Comparison of ENCODE assay signal across 8 cellular contexts in the genomic region with DNA sequence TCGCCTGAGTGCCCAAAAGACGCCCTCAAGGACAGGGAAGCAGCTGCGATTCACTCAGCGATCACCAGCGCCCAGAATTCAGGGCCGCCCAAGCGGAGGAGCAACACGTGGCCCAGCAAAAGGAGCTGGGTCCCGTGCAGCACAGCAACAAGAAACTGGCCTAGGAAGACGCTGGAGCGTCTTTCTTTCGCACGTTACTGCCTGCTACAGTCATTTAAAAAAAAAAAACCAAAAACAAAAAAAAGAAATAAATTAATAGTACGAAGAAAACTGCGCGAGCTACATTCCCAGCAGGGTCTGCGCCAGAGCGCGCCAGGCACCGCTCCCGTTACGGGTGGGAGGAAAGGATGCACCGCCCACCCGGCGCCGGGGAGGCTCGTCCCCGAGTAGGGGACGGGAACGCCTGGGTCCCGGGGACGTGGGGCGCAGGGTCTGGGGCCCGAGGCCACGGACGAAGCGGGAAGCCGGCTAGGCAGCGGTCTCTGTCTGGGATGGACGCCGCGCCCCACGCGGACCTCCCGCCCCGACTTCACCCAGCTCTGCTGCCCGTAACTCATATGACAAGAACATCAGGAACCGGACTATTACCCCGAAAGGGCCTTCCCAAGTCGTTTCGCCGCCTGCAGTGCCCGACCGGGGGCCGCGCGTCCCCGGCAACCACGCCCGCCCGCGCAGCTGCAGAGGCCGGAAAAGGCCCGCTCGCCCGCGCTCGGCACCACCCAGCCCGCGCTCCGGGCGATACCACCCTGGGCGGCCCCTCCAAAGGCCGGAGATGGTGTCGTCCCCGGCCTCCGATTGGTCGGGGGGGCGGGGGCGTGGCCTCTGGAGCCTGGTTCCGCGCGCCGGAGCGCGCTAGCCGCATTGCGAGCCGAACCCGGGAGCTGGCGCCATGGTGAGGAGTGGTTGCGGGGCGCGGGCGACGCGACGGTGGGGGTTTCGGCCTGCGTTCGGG. TPM values are rescaled to one million over a fixed set of nuclear protein-coding genes. Genes with fewer than 3 reads are reported as not detected.
DNase-seq lines count a peak whose midpoint lies in the region; ATAC-seq, FAIRE-seq and TF ChIP-seq lines count a peak whose summit lies in the region.

Gene NOP56, plus strand, starts transcription at position 861 of the 952 bp plus-strand sequence. Its CDS starts 29 bp downstream, at position 890.

- peaks cover 38 to 49% (median 46%) of the 10 kb centered on the region in 10 experiments for H3K4me1 ChIP-seq in BLaER1 treated with 17β-estradiol and CSF1 and Interleukin-3, amounts not matched to agents 10 nM and 100 nM
- peaks cover 43% of the 10 kb centered on the region for H3K4me1 ChIP-seq in HepG2 (ENCODE audit: insufficient read depth, low read length)

- no peak; the same call in 1 of the 2 replicates for TF ChIP-seq CTCF in HepG2 (CRISPR knock-in tag; IDR thresholded peaks at IDR 0.05)

- H3K27me3 ChIP-seq in BLaER1 treated with 17β-estradiol and CSF1 and Interleukin-3, amounts not matched to agents 10 nM and 100 nM = no peaks in the 10 kb centered on the region
- no peaks in the 10 kb centered on the region; a peak in 1 of 5 replicates for H3K27me3 ChIP-seq in HepG2 (ENCODE audit: control insufficient read depth in 1 of 2, insufficient read depth in 2 of 2, low read length in 2 of 2)

- WGBS in HepG2 (ENCODE audit: low lambda C conversion rate) = 1% methylated on average over 40 of the region's 101 CpGs

- CTCF ChIA-PET in HepG2 (lab: Yijun Ruan, JAX; ENCODE audit: low intra/inter-chr PET ratio, low total read pairs) = no interaction called here

- peak within 1 kb of the TSS; percentile 84 to 99 (median 92) for H3K9ac ChIP-seq in BLaER1 treated with 17β-estradiol and CSF1 and Interleukin-3, amounts not matched to agents 10 nM and 100 nM
- H3K9ac ChIP-seq in HepG2 (ENCODE audit: insufficient read depth, low read depth, low read length) = peak within 1 kb of the TSS; percentile 88

- H3K4me2 ChIP-seq in BLaER1 treated with 17β-estradiol and CSF1 and Interleukin-3, amounts not matched to agents 10 nM and 100 nM = peak within 1 kb of the TSS; percentile 88 to 99 (median 97)
- peak within 1 kb of the TSS; percentile 100 for H3K4me2 ChIP-seq in HepG2 (ENCODE audit: low read depth, low read length)

- TF ChIP-seq POLR2A in HepG2 (IDR thresholded peaks at IDR 0.05; ENCODE audit: insufficient read depth in 1 of 2, low read depth in 2 of 2, low read length in 2 of 2) = peak; percentile 91 to 99

- ATAC-seq in GM19351 (IDR thresholded peaks at IDR 0.05; ENCODE audit: unreplicated experiment) (peak; percentile 86), HG03520 (IDR thresholded peaks at IDR 0.05; ENCODE audit: unreplicated experiment) (peak; percentile 77), HepG2 (peak; percentile 93)

- peaks cover 46% of the 10 kb centered on the region for H3K79me2 ChIP-seq in HepG2 (ENCODE audit: insufficient read depth, low read length)

- H2AFZ ChIP-seq in HepG2 (ENCODE audit: low read length) = no peak within 1 kb of the TSS

- no peak for FAIRE-seq in HepG2 (lab: Jason Lieb, UNC)

- H3K36me3 ChIP-seq in BLaER1 treated with 17β-estradiol and CSF1 and Interleukin-3, amounts not matched to agents 10 nM and 100 nM = peaks cover 31 to 42% (median 41%) of the 10 kb centered on the region in 11 experiments
- peaks cover 31 to 34% of the 10 kb centered on the region in 2 experiments for H3K36me3 ChIP-seq in HepG2 (replicated peaks in 1 of 2; ENCODE audit: control insufficient read depth in 1 of 2, insufficient read depth in 2 of 2, low read length in 2 of 2)

- DNase-seq in NCI-H748 treated with DMSO at 0.1 percent for 48 hours (lab: John Stamatoyannopoulos, UW) = peak; percentile 89
- peak; percentile 93 to 98 for DNase-seq in activated CD4-positive, alpha-beta T cell treated with anti-CD3 and anti-CD28 coated beads, Interleukin-2, amount 50 U/mL, for 24 hours (ENCODE audit: low read depth in 1 of 2, low spot score in 1 of 2)
- peak; percentile 85 for DNase-seq in dedifferentiated amniotic fluid mesenchymal stem cell (ENCODE audit: extremely low spot score)
- DNase-seq in HepG2 (ENCODE audit: low spot score) = peak; percentile 88
- peak; percentile 96 to 98 for DNase-seq in stimulated activated CD4-positive, alpha-beta T cell treated with anti-CD3 and anti-CD28 coated beads, Interleukin-2, amount 100 ng/mL, for 48 hours

- TSS peak; percentile 83 for BruUV-seq in HepG2 (replicated peaks; lab: Mats Ljungman, UMichigan)

- intact Hi-C loops in HepG2 (cut with micrococcal nuclease; ENCODE audit: unreplicated experiment) = loop anchor here (5.0 kb wide), 2 partner anchors 140 to 185 kb away; no protein-coding TSS in a partner anchor

- H3K27ac ChIP-seq in BLaER1 treated with 17β-estradiol and CSF1 and Interleukin-3, amounts not matched to agents 10 nM and 100 nM = peak within 1 kb of the TSS; percentile 72 to 99 (median 93); a peak in 21 of 22 replicates
- peak within 1 kb of the TSS; percentile 90 for H3K27ac ChIP-seq in HepG2 (ENCODE audit: extremely low read length, insufficient read depth, low read length)

- POLR2A ChIA-PET in HepG2 (lab: Yijun Ruan, JAX) = interaction anchor here (0.7 to 7.0 kb wide), 32 partner anchors 9 to 556 kb away, joined by 3 to 151 read pairs (median 6); partner anchors contain the start of genes EBF4, IDH3B, MRPS26 and PCED1A

- H4K20me1 ChIP-seq in BLaER1 treated with 17β-estradiol and CSF1 and Interleukin-3, amounts not matched to agents 10 nM and 100 nM = peaks cover 31 to 46% (median 45%) of the 10 kb centered on the region in 11 experiments; a peak in 21 of 22 replicates
- peaks cover 45% of the 10 kb centered on the region for H4K20me1 ChIP-seq in HepG2 (ENCODE audit: insufficient read depth, low read length)

- in situ Hi-C loops in HepG2 (cut with HindIII; ENCODE audit: extremely low pct_ligation_motif_present, low pct_unique_long_range_greater_than_20kb) = no loop called here

- H3K4me3 ChIP-seq in BLaER1 treated with 17β-estradiol and CSF1 and Interleukin-3, amounts not matched to agents 10 nM and 100 nM = peak within 1 kb of the TSS; percentile 81 to 100 (median 94)
- peak within 1 kb of the TSS; percentile 83 to 97 (median 94) for H3K4me3 ChIP-seq in HepG2 (replicated peaks in 1 of 3; ENCODE audit: insufficient read depth in 1 of 3, low read depth in 2 of 3, low read length in 3 of 3)

- H3K9me3 ChIP-seq in BLaER1 treated with 17β-estradiol and CSF1 and Interleukin-3, amounts not matched to agents 10 nM and 100 nM (replicated peaks in 1 of 11) = no peaks in the 10 kb centered on the region
- no peaks in the 10 kb centered on the region for H3K9me3 ChIP-seq in HepG2 (ENCODE audit: low read length)

- TF ChIP-seq EP300 in HepG2 (IDR thresholded peaks at IDR 0.05; ENCODE audit: low read depth in 2 of 2, low read length in 2 of 2) (peak in 1 of 2 experiments; percentile 50; a peak in 2 of 4 replicates), HepG2 (CRISPR knock-in tag; IDR thresholded peaks at IDR 0.05; ENCODE audit: borderline replicate concordance) (no peak)

- peak; percentile 59 for TF ChIP-seq RAD21 in HepG2 (CRISPR knock-in tag; IDR thresholded peaks at IDR 0.05)

TF ChIP-seq in HepG2, 621 proteins besides CTCF, POLR2A, EP300 and RAD21 (continues in another document):
- TF ChIP-seq NR2F6 (IDR thresholded peaks at IDR 0.05) (no peak), NR2F6 (CRISPR knock-in tag; IDR thresholded peaks at IDR 0.05) (peak; percentile 10; the same call in 1 of the 2 replicates), DMAP1 (CRISPR knock-in tag; IDR thresholded peaks at IDR 0.05) (peak; percentile 93), SMAD9 (CRISPR knock-in tag; IDR thresholded peaks at IDR 0.05) (no peak; the same call in 1 of the 2 replicates), ZNF563 (CRISPR knock-in tag; IDR thresholded peaks at IDR 0.05) (peak; percentile 96), RARA (CRISPR knock-in tag; IDR thresholded peaks at IDR 0.05) (no peak; the same call in 1 of the 2 replicates)

RNA-seq across cellular contexts. Expression of gene NOP56, which starts in this region (rescaled TPM):
- 646 and 1,116 TPM in 2 replicates for total RNA-seq in HepG2 (2016; rRNA removed; fragmentation: Illumina TruSeq; extraction: Trizol)
- total RNA-seq in HepG2 (2016; cell fraction: cytosol; rRNA removed; fragmentation: Illumina TruSeq; extraction: Trizol; ENCODE audit: low read depth) = 3,280 and 3,642 TPM in 2 replicates
- total RNA-seq in HepG2 (2016; cell fraction: insoluble cytoplasmic fraction; rRNA removed; fragmentation: Illumina TruSeq; extraction: Trizol) = 600 and 1,127 TPM in 2 replicates
- 2,832 and 3,011 TPM in 2 replicates for total RNA-seq in HepG2 (2016; cell fraction: membrane; rRNA removed; fragmentation: Illumina TruSeq; extraction: Trizol)
- total RNA-seq in HepG2 (2016; cell fraction: nucleus; rRNA removed; fragmentation: Illumina TruSeq; extraction: Trizol) = 1,362 and 1,462 TPM in 2 replicates
- polyA plus RNA-seq in HepG2 (2011; rRNA removed) = 369 and 374 TPM in 2 replicates
- 207 and 225 TPM in 2 replicates for polyA plus RNA-seq in HepG2 (2011; cell fraction: cytosol; rRNA removed)
- polyA plus RNA-seq in HepG2 (2011; cell fraction: nucleus; rRNA removed) = 1,398 and 1,412 TPM in 2 replicates
- polyA plus RNA-seq in HepG2 (2012) = 352 and 481 TPM in 2 replicates
- polyA plus RNA-seq in HepG2 (2016; cell fraction: cytosol; fragmentation: Illumina TruSeq; extraction: Trizol; ENCODE audit: low read depth) = 3,484 and 3,697 TPM in 2 replicates
- 637 and 642 TPM in 2 replicates for polyA plus RNA-seq in HepG2 (2016; cell fraction: insoluble cytoplasmic fraction; fragmentation: Illumina TruSeq; extraction: Trizol; ENCODE audit: low read depth)
- polyA plus RNA-seq in HepG2 (2016; cell fraction: membrane; fragmentation: Illumina TruSeq; extraction: Trizol; ENCODE audit: low read depth) = 2,607 and 2,624 TPM in 2 replicates
- polyA plus RNA-seq in HepG2 (2016; cell fraction: nucleus; fragmentation: Illumina TruSeq; extraction: Trizol; ENCODE audit: insufficient read depth, low read depth) = 3,019 and 3,117 TPM in 2 replicates
- polyA minus RNA-seq in HepG2 (2011; rRNA and poly(A)+ RNA removed; ENCODE audit: low replicate concordance) = 388 and 403 TPM in 2 replicates
- polyA minus RNA-seq in HepG2 (2011; cell fraction: cytosol; rRNA and poly(A)+ RNA removed) = 134 TPM in 2 replicates
- polyA minus RNA-seq in HepG2 (2011; cell fraction: nucleus; rRNA and poly(A)+ RNA removed) = 938 and 1,127 TPM in 2 replicates

Comparison
In these comparisons a context has a peak if more than half of its experiments do, and no peak if none do; other contexts are left out.
1. Peak in every context shown above with its lines: DNase-seq, ATAC-seq, H3K4me3 ChIP-seq and H3K27ac ChIP-seq.